8 cellular contexts compared by ENCODE assay signal in the genomic region with DNA sequence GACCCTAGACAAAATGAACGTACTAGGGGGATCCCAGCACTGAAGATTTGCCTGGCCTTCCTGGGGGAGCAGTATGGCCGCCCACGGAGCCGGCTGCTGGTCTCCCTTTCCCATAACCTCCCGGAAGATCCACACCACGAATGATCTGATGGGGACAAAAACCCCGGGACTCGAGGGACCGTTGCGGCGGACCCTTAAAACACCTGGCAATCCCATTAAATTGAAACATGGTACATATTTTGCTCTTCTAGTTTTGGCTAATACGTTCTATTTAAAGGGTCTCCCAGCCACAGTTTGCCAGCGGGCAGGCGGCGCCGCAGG.
DNase-seq lines count a peak whose midpoint lies in the region; ATAC-seq, FAIRE-seq and TF ChIP-seq lines count a peak whose summit lies in the region.

No MANE protein-coding gene starts in this region.

- H3K27me3 ChIP-seq in SU-DHL-6 (ENCODE audit: low read length) = no peaks in the 10 kb centered on the region

- H4K20me1 ChIP-seq in SU-DHL-6 (ENCODE audit: low read depth, low read length) = no peaks in the 10 kb centered on the region

- no peaks in the 10 kb centered on the region for H3K9me2 ChIP-seq in SU-DHL-6 (replicated peaks; ENCODE audit: insufficient read depth, low read length)

- H3K9me3 ChIP-seq in SU-DHL-6 (ENCODE audit: insufficient read depth, low read length) = no peaks in the 10 kb centered on the region

- peak overlapping the region; percentile 63 for H3K4me2 ChIP-seq in SU-DHL-6 (ENCODE audit: low read depth, low read length, poor library complexity, severe bottlenecking)

- H3K36me3 ChIP-seq in SU-DHL-6 (ENCODE audit: low read length) = no peaks in the 10 kb centered on the region

- FAIRE-seq in HTR-8/SVneo (lab: Jason Lieb, UNC) = no peak

- peak overlapping the region; percentile 87 for H2AFZ ChIP-seq in SU-DHL-6 (ENCODE audit: low read depth, low read length, severe bottlenecking)

- DNase-seq in foreskin fibroblast = no peak
- DNase-seq in skeletal muscle cell (ENCODE audit: low read depth) = no peak
- DNase-seq in HUDEP-2 (lab: John Stamatoyannopoulos, UW; ENCODE audit: unreplicated experiment in 76 of 76) = no peak
- no peak for DNase-seq in HTR-8/SVneo (ENCODE audit: insufficient read length, low spot score)

- H3K79me2 ChIP-seq in SU-DHL-6 (ENCODE audit: insufficient read depth, low read length) = no peaks in the 10 kb centered on the region

- no peak for TF ChIP-seq CTCF in SU-DHL-6 (IDR thresholded peaks at IDR 0.05; ENCODE audit: insufficient read depth, low read length, poor library complexity, severe bottlenecking)
- TF ChIP-seq CTCF in foreskin fibroblast (IDR thresholded peaks at IDR 0.05; ENCODE audit: low read depth, low read length) = no peak

- no peak overlapping the region for H3K27ac ChIP-seq in SU-DHL-6 (ENCODE audit: low read depth, low read length)

- H3K9ac ChIP-seq in SU-DHL-6 (ENCODE audit: low read length) = peak overlapping the region; percentile 66

- H3F3A ChIP-seq in SU-DHL-6 (ENCODE audit: insufficient read depth) = no peaks in the 10 kb centered on the region

- H3K4me3 ChIP-seq in SU-DHL-6 (ENCODE audit: insufficient read depth, low read length, poor library complexity, severe bottlenecking) (peak overlapping the region; percentile 50), foreskin fibroblast (ENCODE audit: low read depth in 1 of 2, low read length in 2 of 2) (peak overlapping the region; percentile 47 to 79), skeletal muscle cell (ENCODE audit: low read depth, low read length) (peak overlapping the region; percentile 66)

- ATAC-seq in GM19328 (IDR thresholded peaks at IDR 0.05; ENCODE audit: unreplicated experiment) (peak; percentile 2), GM18868 (IDR thresholded peaks at IDR 0.05; ENCODE audit: unreplicated experiment) (no peak), GM21381 (IDR thresholded peaks at IDR 0.05; ENCODE audit: unreplicated experiment) (no peak)
